18 cellular contexts compared by ENCODE assay signal in genomic region chrX:136920001-136920400, GRCh38. TPM values are rescaled to one million over a fixed set of nuclear protein-coding genes. Genes with fewer than 3 reads are reported as not detected.
DNase-seq lines count a peak whose midpoint lies in the region; ATAC-seq and TF ChIP-seq lines count a peak whose summit lies in the region.
"Had no signal": no experiment of that assay in that cellular context is flagged by ENCODE, and none has a peak within 500 bp of the region (broad histone marks: within the 10 kb centered on the region; RNA-seq: fewer than 3 reads in every experiment).

No MANE protein-coding gene starts in this region.

- H3K36me3 Mint-ChIP-seq in CD14-positive monocyte = peaks cover 3% of the 10 kb centered on the region in 2 donors
- H3K36me3 Mint-ChIP-seq: CD4-positive, CD25-positive, alpha-beta regulatory T cell had no signal

- ATAC-seq in HG02938 (IDR thresholded peaks at IDR 0.05; ENCODE audit: unreplicated experiment) = no peak
- ATAC-seq: HCT116, PC-3 had no signal

- H3K4me3 ChIP-seq in astrocyte of the spinal cord (ENCODE audit: low read depth, low read length) (no peak overlapping the region), fibroblast of mammary gland (ENCODE audit: control insufficient read depth, low read depth, low read length) (no peak overlapping the region)
- H3K4me3 ChIP-seq: GM23248, SJSA1 had no signal

- DNase-seq in COR-L47 (lab: John Stamatoyannopoulos, UW) = peak; percentile 3
- DNase-seq in NCI-H1092 treated with DMSO at 0.1 percent for 48 hours (lab: John Stamatoyannopoulos, UW) = peak; percentile 49
- peak; percentile 35 for DNase-seq in astrocyte of the spinal cord (ENCODE audit: low read depth, low spot score)
- peak; percentile 25 for DNase-seq in fibroblast of mammary gland (ENCODE audit: low read depth)
- DNase-seq in activated gamma-delta T cell treated with Interleukin-2 at 50 U/mL for 16 hours = no peak
- DNase-seq in CD14-positive monocyte (ENCODE audit: low spot score) = no peak
- no peak for DNase-seq in stimulated activated CD4-positive, alpha-beta T cell treated with anti-CD3 and anti-CD28 coated beads, Interleukin-15, amount 100 ng/mL, for 24 hours
- DNase-seq: AML-193; CD4-positive, CD25-positive, alpha-beta regulatory T cell; DMS79; GM23248; NCI-H1694 treated with DMSO at 0.1 percent for 48 hours; NCI-H2227 treated with DMSO at 0.1 percent for 48 hours; NCI-H526 treated with DMSO at 0.1 percent for 48 hours; PC-3 had no signal

- H3K4me1 Mint-ChIP-seq in CD14-positive monocyte = peaks cover under 1% of the 10 kb centered on the region

- no peak overlapping the region for H3K4me3 Mint-ChIP-seq in CD14-positive monocyte
- H3K4me3 Mint-ChIP-seq: CD4-positive, CD25-positive, alpha-beta regulatory T cell had no signal

- no peak for TF ChIP-seq CTCF in astrocyte of the spinal cord (IDR thresholded peaks at IDR 0.05; ENCODE audit: low read depth, low read length)
- TF ChIP-seq CTCF in fibroblast of mammary gland (conservative IDR thresholded peaks at IDR 0.05; ENCODE audit: control insufficient read depth, insufficient read depth, low read depth, low read length) = no peak
- TF ChIP-seq CTCF in CD14-positive monocyte (IDR thresholded peaks at IDR 0.05) = no peak

- in situ Hi-C loops in astrocyte of the spinal cord (cut with HindIII; ENCODE audit: low sequenced_read_pairs) = no loop called here

- intact Hi-C loops in CD14-positive monocyte (cut with micrococcal nuclease) = loop anchor here in 1 of 2 donors (10.0 kb wide), 1 partner anchor 315 kb away; no protein-coding TSS in a partner anchor

- H3K27me3 Mint-ChIP-seq in CD14-positive monocyte (ENCODE audit: low read depth in 3 of 3) = peaks cover 0 to 6% (median 0%) of the 10 kb centered on the region in 3 donors
- H3K27me3 Mint-ChIP-seq: CD4-positive, CD25-positive, alpha-beta regulatory T cell had no signal

- H3K27ac Mint-ChIP-seq in CD14-positive monocyte = no peak overlapping the region
- H3K27ac Mint-ChIP-seq: CD4-positive, CD25-positive, alpha-beta regulatory T cell had no signal

- peaks cover 0 to 15% (median 6%) of the 10 kb centered on the region in 7 donors for H3K9me3 Mint-ChIP-seq in CD14-positive monocyte
- H3K9me3 Mint-ChIP-seq: CD4-positive, CD25-positive, alpha-beta regulatory T cell had no signal

RNA-seq across cellular contexts. Expression of gene RBMX, which starts 39.5 kb away (rescaled TPM):
- polyA plus RNA-seq in CD14-positive monocyte = 100 to 1,000 TPM in 1 of 2 donors, 10 to 100 TPM in 1; 97.3 to 112 TPM

Comparison
In these comparisons a context has a peak if more than half of its experiments do, and no peak if none do; other contexts are left out.
1. DNase-seq: peak in COR-L47 (single experiment), NCI-H1092 treated with DMSO at 0.1 percent for 48 hours (single experiment), astrocyte of the spinal cord (single experiment) and fibroblast of mammary gland (single experiment); none in activated gamma-delta T cell treated with Interleukin-2 at 50 U/mL for 16 hours (single experiment), CD14-positive monocyte (single experiment) and stimulated activated CD4-positive, alpha-beta T cell treated with anti-CD3 and anti-CD28 coated beads, Interleukin-15, amount 100 ng/mL, for 24 hours (single experiment).